ENCODE assay signal across 9 cellular contexts in genomic region chr17:79811036-79811887, GRCh38. TPM values are rescaled to one million over a fixed set of nuclear protein-coding genes. Genes with fewer than 3 reads are reported as not detected.
DNase-seq lines count a peak whose midpoint lies in the region; ATAC-seq, FAIRE-seq and TF ChIP-seq lines count a peak whose summit lies in the region.
"Had no signal": no experiment of that assay in that cellular context is flagged by ENCODE, and none has a peak within 500 bp of the region (broad histone marks: within the 10 kb centered on the region; RNA-seq: fewer than 3 reads in every experiment).

No MANE protein-coding gene starts in this region.

- no peaks in the 10 kb centered on the region for H3K9me3 ChIP-seq in CD8-positive, alpha-beta T cell (ENCODE audit: low read length)
- H3K9me3 ChIP-seq in astrocyte (ENCODE audit: insufficient read depth, low read depth, low read length) (no peaks in the 10 kb centered on the region), upper lobe of left lung (peaks cover 0 to 4% (median 0%) of the 10 kb centered on the region in 4 donors)
- H3K9me3 ChIP-seq: ovary had no signal

- no peak for ATAC-seq in CD8-positive, alpha-beta T cell
- peak in 1 of 2 donors; percentile 12 for ATAC-seq in upper lobe of left lung (ENCODE audit: low FRiP score in 2 of 2)
- no peak for ATAC-seq in HG03460 (IDR thresholded peaks at IDR 0.05; ENCODE audit: unreplicated experiment)

- no peaks in the 10 kb centered on the region for H3K36me3 ChIP-seq in CD8-positive, alpha-beta T cell (ENCODE audit: insufficient read depth, low read length)
- H3K36me3 ChIP-seq in astrocyte (ENCODE audit: insufficient read depth, low read length): no peaks in the 10 kb centered on the region
- H3K36me3 ChIP-seq in kidney epithelial cell (ENCODE audit: control insufficient read depth, insufficient read depth, low read length): no peaks in the 10 kb centered on the region
- H3K36me3 ChIP-seq in upper lobe of left lung: no peaks in the 10 kb centered on the region
- H3K36me3 ChIP-seq: ovary had no signal

- peaks cover 28% of the 10 kb centered on the region for H3K4me1 Mint-ChIP-seq in CD8-positive, alpha-beta T cell (ENCODE audit: low read depth)
- H3K4me1 Mint-ChIP-seq in astrocyte (ENCODE audit: low read depth, unreplicated experiment): peaks cover 6% of the 10 kb centered on the region

- H3K36me3 Mint-ChIP-seq in CD8-positive, alpha-beta T cell: no peaks in the 10 kb centered on the region
- peaks cover 2% of the 10 kb centered on the region for H3K36me3 Mint-ChIP-seq in astrocyte (ENCODE audit: low read depth, unreplicated experiment)

- peak overlapping the region; percentile 61 for H2AFZ ChIP-seq in astrocyte (ENCODE audit: low read depth, low read length)

- DNase-seq in CD8-positive, alpha-beta T cell: no peak
- DNase-seq in HCEC 1CT: peak; percentile 32
- DNase-seq in NCI-H526 treated with DMSO at 0.1 percent for 48 hours (lab: John Stamatoyannopoulos, UW): peak; percentile 72
- no peak for DNase-seq in astrocyte (ENCODE audit: low read depth)
- no peak for DNase-seq in kidney epithelial cell (ENCODE audit: low read depth)
- DNase-seq in upper lobe of left lung: peak in 1 of 2 donors; percentile 84
- no peak for DNase-seq in OCI-M2 (lab: John Stamatoyannopoulos, UW; ENCODE audit: unreplicated experiment)

- CTCF ChIA-PET in CD8-positive, alpha-beta T cell (lab: Charles Lee): interaction anchor here (0.9 to 4.2 kb wide), 8 partner anchors 9 to 183 kb away, joined by 3 to 20 read pairs (median 4); partner anchors contain the start of gene CBX4

- H3K27ac ChIP-seq in CD8-positive, alpha-beta T cell (ENCODE audit: low read depth, low read length): no peak overlapping the region
- H3K27ac ChIP-seq in astrocyte (ENCODE audit: low read depth, low read length) (no peak overlapping the region), upper lobe of left lung (no peak overlapping the region)
- H3K27ac ChIP-seq: ovary had no signal

- TF ChIP-seq POLR2A in upper lobe of left lung (IDR thresholded peaks at IDR 0.05): no peak

- H3K27me3 Mint-ChIP-seq in CD8-positive, alpha-beta T cell (ENCODE audit: low read depth): peaks cover 64% of the 10 kb centered on the region
- H3K27me3 Mint-ChIP-seq in astrocyte (ENCODE audit: low read depth, unreplicated experiment): peaks cover 52% of the 10 kb centered on the region

- H3K4me3 Mint-ChIP-seq in CD8-positive, alpha-beta T cell: peak overlapping the region; percentile 32
- no peak overlapping the region for H3K4me3 Mint-ChIP-seq in astrocyte (ENCODE audit: unreplicated experiment)

- POLR2A ChIA-PET in CD8-positive, alpha-beta T cell (lab: Charles Lee): interaction anchor here (0.6 to 6.1 kb wide), 8 partner anchors 12 to 39 kb away, joined by 3 to 66 read pairs (median 4); partner anchors contain the start of genes CBX4 and CBX8

- intact Hi-C loops in CD8-positive, alpha-beta T cell (cut with DNase I, micrococcal nuclease): loop anchor here in 1 of 2 experiments (1.0 to 5.0 kb wide), 2 partner anchors 65 to 1586 kb away; partner anchors contain the start of gene BAHCC1

- peak; percentile 47 for TF ChIP-seq CTCF in CD8-positive, alpha-beta T cell (IDR thresholded peaks at IDR 0.05)
- TF ChIP-seq CTCF in astrocyte (IDR thresholded peaks at IDR 0.05; ENCODE audit: insufficient read depth, low read depth, low read length) (peak; percentile 28), kidney epithelial cell (IDR thresholded peaks at IDR 0.05; ENCODE audit: insufficient read depth, low read length, poor library complexity, severe bottlenecking) (peak; percentile 70), upper lobe of left lung (IDR thresholded peaks at IDR 0.05) (peak; percentile 32 to 68 (median 60))

- 4 to 6% methylated on average over 35 to 37 of the region's 66 CpGs for WGBS in upper lobe of left lung, 2 donors

- H3K79me2 ChIP-seq in astrocyte (ENCODE audit: insufficient read depth, low read length): no peaks in the 10 kb centered on the region

- no peak overlapping the region for H3K4me3 ChIP-seq in CD8-positive, alpha-beta T cell (ENCODE audit: low read depth, low read length)
- H3K4me3 ChIP-seq in astrocyte (ENCODE audit: insufficient read depth, low read depth, low read length) (no peak overlapping the region), kidney epithelial cell (ENCODE audit: low read depth, low read length) (no peak overlapping the region), upper lobe of left lung (no peak overlapping the region)
- H3K4me3 ChIP-seq: ovary had no signal

- FAIRE-seq in astrocyte (lab: Jason Lieb, UNC): no peak

- no peak overlapping the region for H3K9ac ChIP-seq in astrocyte (ENCODE audit: low read length)

- H3K27ac Mint-ChIP-seq in CD8-positive, alpha-beta T cell: no peak overlapping the region
- H3K27ac Mint-ChIP-seq in astrocyte (ENCODE audit: unreplicated experiment): peak overlapping the region; percentile 66

- H3K9me3 Mint-ChIP-seq in CD8-positive, alpha-beta T cell: no peaks in the 10 kb centered on the region
- peaks cover 13% of the 10 kb centered on the region for H3K9me3 Mint-ChIP-seq in astrocyte (ENCODE audit: unreplicated experiment)

- peak overlapping the region; percentile 68 for H3K4me2 ChIP-seq in astrocyte (ENCODE audit: low read length)

- H3K27me3 ChIP-seq in CD8-positive, alpha-beta T cell (ENCODE audit: insufficient read depth, low read length): peaks cover 71% of the 10 kb centered on the region
- H3K27me3 ChIP-seq in astrocyte (ENCODE audit: insufficient read depth, low read length): peaks cover 68% of the 10 kb centered on the region
- peaks cover 91% of the 10 kb centered on the region for H3K27me3 ChIP-seq in kidney epithelial cell (ENCODE audit: control insufficient read depth, insufficient read depth, low read length)
- peaks cover 8 to 99% (median 83%) of the 10 kb centered on the region in 4 donors for H3K27me3 ChIP-seq in upper lobe of left lung

- no peak for TF ChIP-seq EP300 in upper lobe of left lung (IDR thresholded peaks at IDR 0.05)

- H4K20me1 ChIP-seq in astrocyte (ENCODE audit: insufficient read depth, low read length): no peaks in the 10 kb centered on the region

- H3K4me1 ChIP-seq in CD8-positive, alpha-beta T cell (ENCODE audit: insufficient read depth, low read length): peaks cover 42% of the 10 kb centered on the region
- H3K4me1 ChIP-seq in astrocyte (ENCODE audit: insufficient read depth, low read length) (peaks cover 20% of the 10 kb centered on the region), upper lobe of left lung (peaks cover 55 to 65% (median 59%) of the 10 kb centered on the region in 4 donors)

RNA-seq across cellular contexts. Expression of gene CBX8, which starts 14.4 kb away (rescaled TPM):
- 1 to 10 TPM; 3.7 to 4.0 TPM for total RNA-seq in CD8-positive, alpha-beta T cell
- total RNA-seq in astrocyte (2.5 and 3.4 TPM in 2 replicates), kidney epithelial cell (2.5 and 2.7 TPM in 2 replicates), upper lobe of left lung (10 to 100 TPM in 1 of 6 donors, 1 to 10 TPM in 5; 2.0 to 16.8 (median 8.8) TPM)

RNA-seq across cellular contexts. Expression of gene CBX4, which starts 28.0 kb away (rescaled TPM):
- total RNA-seq in CD8-positive, alpha-beta T cell: 100 to 1,000 TPM; 263 to 268 TPM
- total RNA-seq in astrocyte (12.6 and 16.9 TPM in 2 replicates), kidney epithelial cell (24.0 and 28.6 TPM in 2 replicates), upper lobe of left lung (10 to 100 TPM; 17.0 to 33.3 (median 25.0) TPM)

RNA-seq across cellular contexts. Expression of gene CBX2, which starts 33.3 kb away (rescaled TPM):
- under 1 TPM; 0.14 to 0.56 TPM for total RNA-seq in CD8-positive, alpha-beta T cell
- total RNA-seq in astrocyte: 3.9 and 6.7 TPM in 2 replicates
- 11.9 and 15.8 TPM in 2 replicates for total RNA-seq in kidney epithelial cell
- total RNA-seq in upper lobe of left lung: 1 to 10 TPM in 5 of 6 donors, under 1 TPM in 1; 0.89 to 4.7 (median 1.5) TPM

Comparison
In these comparisons a context has a peak if more than half of its experiments do, and no peak if none do; other contexts are left out.
1. DNase-seq: peak in HCEC 1CT (single experiment) and NCI-H526 treated with DMSO at 0.1 percent for 48 hours (single experiment); none in CD8-positive, alpha-beta T cell (0 of 7), astrocyte (single experiment), kidney epithelial cell (single experiment) and OCI-M2 (single experiment).
2. Peak in every context shown above with its lines, with median percentiles within 50 percentile points of each other: CTCF ChIP-seq.